In genomic region chr6:156731436-156731835, GRCh38 we compare ENCODE assay signal across 9 cellular contexts. TPM values are rescaled to one million over a fixed set of nuclear protein-coding genes. Genes with fewer than 3 reads are reported as not detected.
DNase-seq lines count a peak whose midpoint lies in the region; ATAC-seq and TF ChIP-seq lines count a peak whose summit lies in the region.
"Had no signal": no experiment of that assay in that cellular context is flagged by ENCODE, and none has a peak within 500 bp of the region (broad histone marks: within the 10 kb centered on the region; RNA-seq: fewer than 3 reads in every experiment).

No MANE protein-coding gene starts in this region.

- ATAC-seq in SK-N-SH treated with all-trans-retinoic acid at 6 μM for 48 hours, result peak; percentile 85
- ATAC-seq in HG03025 (IDR thresholded peaks at IDR 0.05; ENCODE audit: low FRiP score, unreplicated experiment), result no peak
- no peak for ATAC-seq in HG03442 (IDR thresholded peaks at IDR 0.05; ENCODE audit: unreplicated experiment)

- no peak overlapping the region for H3K4me3 Mint-ChIP-seq in activated CD4-positive, alpha-beta memory T cell treated with anti-CD3 and anti-CD28 coated beads, Interleukin-2, amount 10 ng/mL, durations not matched to agents 7 days and 5 days

- no peaks in the 10 kb centered on the region for H3K9me3 Mint-ChIP-seq in activated CD4-positive, alpha-beta memory T cell treated with anti-CD3 and anti-CD28 coated beads, Interleukin-2, amount 10 ng/mL, durations not matched to agents 7 days and 5 days

- POLR2A ChIA-PET in activated CD4-positive, alpha-beta memory T cell treated with anti-CD3 and anti-CD28 coated beads, Interleukin-2, amount 10 ng/mL, durations not matched to agents 7 days and 5 days (lab: Charles Lee), result no interaction called here

- no peak for TF ChIP-seq POLR2A in NB4 (IDR thresholded peaks at IDR 0.05; ENCODE audit: extremely low read depth, insufficient read length)

- peaks cover 2% of the 10 kb centered on the region for H3K4me1 Mint-ChIP-seq in activated CD4-positive, alpha-beta memory T cell treated with anti-CD3 and anti-CD28 coated beads, Interleukin-2, amount 10 ng/mL, durations not matched to agents 7 days and 5 days

- CTCF ChIA-PET in activated CD4-positive, alpha-beta memory T cell treated with anti-CD3 and anti-CD28 coated beads, Interleukin-2, amount 10 ng/mL, durations not matched to agents 7 days and 5 days (lab: Charles Lee), result no interaction called here

- peaks cover 10% of the 10 kb centered on the region for H3K27me3 Mint-ChIP-seq in activated CD4-positive, alpha-beta memory T cell treated with anti-CD3 and anti-CD28 coated beads, Interleukin-2, amount 10 ng/mL, durations not matched to agents 7 days and 5 days

- TF ChIP-seq CTCF in NB4 (IDR thresholded peaks at IDR 0.05; ENCODE audit: low read depth, low read length), result no peak

- H3K4me3 ChIP-seq in NB4 (ENCODE audit: low read depth, low read length), result no peak overlapping the region

- H3K27ac Mint-ChIP-seq in activated CD4-positive, alpha-beta memory T cell treated with anti-CD3 and anti-CD28 coated beads, Interleukin-2, amount 10 ng/mL, durations not matched to agents 7 days and 5 days, result no peak overlapping the region

- no peaks in the 10 kb centered on the region for H3K36me3 Mint-ChIP-seq in activated CD4-positive, alpha-beta memory T cell treated with anti-CD3 and anti-CD28 coated beads, Interleukin-2, amount 10 ng/mL, durations not matched to agents 7 days and 5 days (ENCODE audit: low read depth)

- DNase-seq in DMS153 (lab: John Stamatoyannopoulos, UW) (peak; percentile 7), NB4 (ENCODE audit: low read depth) (peak; percentile 59), iris pigment epithelial cell (ENCODE audit: low read depth) (peak; percentile 33), NCI-H187 treated with DMSO at 0.1 percent for 48 hours (lab: John Stamatoyannopoulos, UW) (no peak)
- no peak for DNase-seq in activated CD4-positive, alpha-beta memory T cell treated with anti-CD3 and anti-CD28 coated beads, Interleukin-2, amount 10 ng/mL, durations not matched to agents 7 days and 5 days
- DNase-seq: occipital lobe had no signal

TF ChIP-seq in SK-N-SH treated with all-trans-retinoic acid at 6 μM for 48 hours, 23 proteins besides CTCF, POLR2A, EP300 and RAD21:
- no peak for TF ChIP-seq CSDC2 (CRISPR knock-in tag; IDR thresholded peaks at IDR 0.05)
- no peak for TF ChIP-seq TSHZ2 (CRISPR knock-in tag; IDR thresholded peaks at IDR 0.05)
- no peak for TF ChIP-seq ZNF565 (CRISPR knock-in tag; conservative IDR thresholded peaks at IDR 0.05; ENCODE audit: low read depth)
- no peak for TF ChIP-seq TCF4 (CRISPR knock-in tag; IDR thresholded peaks at IDR 0.05; ENCODE audit: borderline replicate concordance)
- no peak for TF ChIP-seq ZFP30 (CRISPR knock-in tag; IDR thresholded peaks at IDR 0.05)
- TF ChIP-seq TOX (CRISPR knock-in tag; IDR thresholded peaks at IDR 0.05; ENCODE audit: borderline replicate concordance), result no peak
- no peak for TF ChIP-seq ISL1 (CRISPR knock-in tag; IDR thresholded peaks at IDR 0.05)
- no peak for TF ChIP-seq ESRRG (CRISPR knock-in tag; IDR thresholded peaks at IDR 0.05)
- TF ChIP-seq RARB (CRISPR knock-in tag; IDR thresholded peaks at IDR 0.05), result no peak
- TF ChIP-seq BACH2 (CRISPR knock-in tag; IDR thresholded peaks at IDR 0.05; ENCODE audit: borderline replicate concordance), result no peak
- TF ChIP-seq SNAI2 (CRISPR knock-in tag; IDR thresholded peaks at IDR 0.05), result no peak

RNA-seq across cellular contexts. Expression of gene ARID1B, which starts 45.7 kb away (rescaled TPM):
- 10 to 100 TPM; 63.4 to 65.5 TPM for total RNA-seq in activated CD4-positive, alpha-beta memory T cell treated with anti-CD3 and anti-CD28 coated beads, Interleukin-2, amount 10 ng/mL, durations not matched to agents 7 days and 5 days

Comparison
In these comparisons a context has a peak if more than half of its experiments do, and no peak if none do; other contexts are left out.
1. DNase-seq: peak in DMS153 (single experiment), NB4 (single experiment) and iris pigment epithelial cell (single experiment); none in NCI-H187 treated with DMSO at 0.1 percent for 48 hours (single experiment) and activated CD4-positive, alpha-beta memory T cell treated with anti-CD3 and anti-CD28 coated beads, Interleukin-2, amount 10 ng/mL, durations not matched to agents 7 days and 5 days (single experiment).